ENCODE assay signal across 6 cellular contexts in the genomic region with DNA sequence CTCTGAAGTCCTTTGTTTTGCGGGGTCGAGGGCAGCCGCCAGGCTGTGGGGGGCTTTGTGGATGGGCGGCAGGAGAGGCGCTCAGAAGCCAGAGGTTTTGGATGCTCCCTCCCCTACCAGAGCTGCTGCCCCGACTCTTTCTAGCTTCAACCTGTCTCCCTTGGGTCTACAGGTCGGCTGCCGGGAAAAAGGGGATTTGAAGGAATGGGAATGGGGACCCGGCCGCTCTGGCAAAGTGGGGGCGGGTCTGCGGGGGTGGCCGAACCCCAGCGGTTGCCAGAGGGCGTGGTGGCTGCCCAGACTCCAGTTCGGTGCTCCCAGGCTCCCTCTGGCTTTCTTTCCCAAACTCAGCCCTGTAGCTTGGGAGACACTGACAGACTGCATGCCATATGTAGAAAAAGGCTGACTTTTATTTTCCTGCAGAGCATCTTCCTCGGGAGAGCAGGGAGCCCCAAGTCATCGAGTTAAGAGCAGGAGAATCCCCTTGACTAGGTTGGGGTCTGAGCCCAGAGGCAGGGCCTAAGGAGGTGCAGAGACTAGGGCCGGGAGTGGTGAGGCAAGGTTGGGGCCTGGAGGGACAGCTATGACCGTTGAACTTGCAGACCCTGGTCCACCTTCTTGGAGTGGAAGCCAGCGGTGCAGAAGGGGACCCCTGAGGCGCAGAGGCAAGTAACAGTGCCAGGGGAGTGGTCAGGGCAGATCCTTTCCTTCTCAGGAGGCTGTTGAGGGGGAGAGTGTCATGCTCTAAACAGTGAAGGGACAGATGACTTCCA. TPM values are rescaled to one million over a fixed set of nuclear protein-coding genes. Genes with fewer than 3 reads are reported as not detected.
A peak's percentile ranks its signal among the peaks of the same experiment; 100 is the strongest.
DNase-seq lines count a peak whose midpoint lies in the region; ATAC-seq and TF ChIP-seq lines count a peak whose summit lies in the region.

No MANE protein-coding gene starts in this region.

- H2AFZ ChIP-seq in KMS-11 (ENCODE audit: low read depth) (peak overlapping the region; percentile 63; the same call in 1 of the 2 replicates), neural progenitor cell (replicated peaks) (no peak overlapping the region)

- H3K9me3 Mint-ChIP-seq in neural progenitor cell = no peaks in the 10 kb centered on the region

- H3K27ac ChIP-seq in KMS-11 (peak overlapping the region; percentile 76; the same call in 1 of the 2 replicates), breast epithelium (peak overlapping the region; percentile 96 to 97), neural progenitor cell (peak overlapping the region; percentile 40)

- no peak for TF ChIP-seq POLR2A in breast epithelium (IDR thresholded peaks at IDR 0.05)

- H3K27me3 Mint-ChIP-seq in neural progenitor cell (ENCODE audit: insufficient read depth, low read depth) = peaks cover 5% of the 10 kb centered on the region

- H3K9ac ChIP-seq in KMS-11 (peak overlapping the region; percentile 64), neural progenitor cell (no peak overlapping the region)

- H3K36me3 Mint-ChIP-seq in neural progenitor cell = peaks cover 6% of the 10 kb centered on the region

- H4K20me1 ChIP-seq in KMS-11 (ENCODE audit: insufficient read depth) (no peaks in the 10 kb centered on the region), neural progenitor cell (ENCODE audit: low read depth) (peaks cover 19% of the 10 kb centered on the region)

- peak overlapping the region; percentile 95 for H3K27ac Mint-ChIP-seq in neural progenitor cell

- peak overlapping the region; percentile 95 for H3K4me3 Mint-ChIP-seq in neural progenitor cell

- H3K4me2 ChIP-seq in KMS-11 = peak overlapping the region; percentile 76
- peak overlapping the region; percentile 97 for H3K4me2 ChIP-seq in neural progenitor cell

- H3K4me3 ChIP-seq in KMS-11 (IDR thresholded peaks at IDR 0.05; ENCODE audit: insufficient read depth, low read depth, low read length) (no peak overlapping the region), breast epithelium (peak overlapping the region; percentile 76 to 82 (median 82)), neural progenitor cell (peak overlapping the region; percentile 90)

- intact Hi-C loops in breast epithelium (cut with DNase I; ENCODE audit: low total_unique reads) = no loop called here

- H3K27me3 ChIP-seq in KMS-11 (ENCODE audit: insufficient read depth, low read depth) = no peaks in the 10 kb centered on the region
- no peaks in the 10 kb centered on the region for H3K27me3 ChIP-seq in breast epithelium
- H3K27me3 ChIP-seq in neural progenitor cell = no peaks in the 10 kb centered on the region

- H3K4me1 ChIP-seq in KMS-11 (ENCODE audit: low read depth, poor library complexity, severe bottlenecking) (peaks cover 63% of the 10 kb centered on the region), breast epithelium (peaks cover 10 to 18% of the 10 kb centered on the region in 2 donors), neural progenitor cell (peaks cover 56% of the 10 kb centered on the region)

- TF ChIP-seq CTCF in KMS-11 (conservative IDR thresholded peaks at IDR 0.05; ENCODE audit: low read depth, low read length) (no peak), breast epithelium (IDR thresholded peaks at IDR 0.05) (no peak), neural progenitor cell (IDR thresholded peaks at IDR 0.05) (peak; percentile 8)

- no peak for ATAC-seq in GM21381 (IDR thresholded peaks at IDR 0.05; ENCODE audit: unreplicated experiment)

- DNase-seq in breast epithelium (ENCODE audit: low spot score in 2 of 2) = no peak
- DNase-seq in neural progenitor cell (ENCODE audit: low spot score) = no peak
- no peak for DNase-seq in HT-29 (ENCODE audit: low spot score)
- no peak for DNase-seq in NCI-H345 (lab: John Stamatoyannopoulos, UW)

- peaks cover 75% of the 10 kb centered on the region for H3K4me1 Mint-ChIP-seq in neural progenitor cell

- H3K9me3 ChIP-seq in breast epithelium (no peaks in the 10 kb centered on the region), neural progenitor cell (ENCODE audit: low read depth) (no peaks in the 10 kb centered on the region)

- H3K36me3 ChIP-seq in KMS-11 (ENCODE audit: insufficient read depth) (no peaks in the 10 kb centered on the region), breast epithelium (no peaks in the 10 kb centered on the region), neural progenitor cell (no peaks in the 10 kb centered on the region)

- H3F3A ChIP-seq in neural progenitor cell (ENCODE audit: low read depth) = peaks cover 43% of the 10 kb centered on the region

- H3K79me2 ChIP-seq in KMS-11 (ENCODE audit: insufficient read depth, low read depth) (peaks cover 33% of the 10 kb centered on the region), neural progenitor cell (ENCODE audit: low read depth) (peaks cover 64% of the 10 kb centered on the region)

RNA-seq across cellular contexts. Expression of gene PPP1R18, which starts 1.4 kb away (rescaled TPM):
- total RNA-seq in breast epithelium = 10 to 100 TPM; 18.3 to 41.6 (median 20.0) TPM
- 10.2 and 25.4 TPM in 2 replicates for total RNA-seq in neural progenitor cell (ENCODE audit: low replicate concordance)
- total RNA-seq in HT-29 (2014; rRNA removed; shearing (Covaris generic)) = 12.1 and 13.2 TPM in 2 replicates

RNA-seq across cellular contexts. Expression of gene NRM, which starts 2.9 kb away (rescaled TPM):
- total RNA-seq in breast epithelium (1 to 10 TPM; 1.8 to 4.0 (median 2.3) TPM), neural progenitor cell (ENCODE audit: low replicate concordance) (12.4 and 38.3 TPM in 2 replicates)
- 16.2 and 18.3 TPM in 2 replicates for total RNA-seq in HT-29 (2014; rRNA removed; shearing (Covaris generic))

RNA-seq across cellular contexts. Expression of gene DHX16, which starts 15.0 kb away (rescaled TPM):
- total RNA-seq in breast epithelium (10 to 100 TPM; 23.5 to 35.3 (median 26.2) TPM), neural progenitor cell (ENCODE audit: low replicate concordance) (17.6 and 29.2 TPM in 2 replicates)
- total RNA-seq in HT-29 (2014; rRNA removed; shearing (Covaris generic)) = 43.2 and 43.8 TPM in 2 replicates

RNA-seq across cellular contexts. Expression of gene MDC1, which starts 29.2 kb away (rescaled TPM):
- total RNA-seq in breast epithelium (10 to 100 TPM in 2 of 3 donors, 1 to 10 TPM in 1; 8.5 to 14.9 (median 13.4) TPM), neural progenitor cell (ENCODE audit: low replicate concordance) (22.6 and 29.5 TPM in 2 replicates)
- 24.8 and 24.9 TPM in 2 replicates for total RNA-seq in HT-29 (2014; rRNA removed; shearing (Covaris generic))

RNA-seq across cellular contexts. Expression of gene TUBB, which starts 32.3 kb away (rescaled TPM):
- total RNA-seq in breast epithelium (100 to 1,000 TPM; 189 to 269 (median 212) TPM), neural progenitor cell (ENCODE audit: low replicate concordance) (1,479 and 2,270 TPM in 2 replicates)
- total RNA-seq in HT-29 (2014; rRNA removed; shearing (Covaris generic)) = 935 and 959 TPM in 2 replicates

Comparison
In these comparisons a context has a peak if more than half of its experiments do, and no peak if none do; other contexts are left out.
1. H3K27ac ChIP-seq: peak in every context shown above with its lines; median percentile 96 in breast epithelium; 76 in KMS-11; 40 in neural progenitor cell.